Comparison of ENCODE assay signal across 7 cellular contexts in the genomic region with DNA sequence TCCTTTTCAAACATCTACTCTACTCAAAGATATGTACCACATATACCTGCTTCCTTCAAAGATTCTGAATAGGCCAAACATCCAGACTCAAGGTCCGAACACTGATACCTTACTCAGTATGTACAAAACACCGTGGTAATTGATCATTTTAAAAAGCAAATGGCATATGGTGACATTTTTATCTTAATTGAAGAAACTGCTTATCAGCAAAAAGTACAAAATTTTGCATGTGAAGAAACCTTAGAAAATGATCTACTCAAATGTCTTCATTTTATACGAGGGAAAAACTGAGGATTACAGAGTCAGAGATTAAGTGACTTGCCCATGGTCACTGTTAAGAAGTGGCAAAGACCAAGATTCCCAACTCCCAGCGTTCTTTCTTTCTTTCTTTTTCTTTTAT.
"Had no signal": no experiment of that assay in that cellular context is flagged by ENCODE, and none has a peak within 500 bp of the region (broad histone marks: within the 10 kb centered on the region; RNA-seq: fewer than 3 reads in every experiment).

No MANE protein-coding gene starts in this region.

- ATAC-seq: GM23338 had no signal

- H3K4me3 ChIP-seq: GM23338 had no signal

- FAIRE-seq: H1, H54 had no signal

- H3K4me2 ChIP-seq: GM23338 had no signal

- H2AFZ ChIP-seq: GM23338 had no signal

- DNase-seq: H9, HCEC 1CT, Kasumi-1, KG1 had no signal
